ENCODE assay signal across 32 cellular contexts in genomic region chr6:52027699-52028098, GRCh38. TPM values are rescaled to one million over a fixed set of nuclear protein-coding genes. Genes with fewer than 3 reads are reported as not detected.
"Had no signal": no experiment of that assay in that cellular context is flagged by ENCODE, and none has a peak within 500 bp of the region (broad histone marks: within the 10 kb centered on the region; RNA-seq: fewer than 3 reads in every experiment).

No MANE protein-coding gene starts in this region.

- H3K36me3 Mint-ChIP-seq: activated naive CD8-positive, alpha-beta T cell had no signal

- H3K27me3 Mint-ChIP-seq: dendritic cell treated with granulocyte-macrophage colony-stimulating factor and Interleukin-4, amounts not matched to agents 40 ng/mL and 50 ng/mL, for 4 days had no signal

- H3K4me1 Mint-ChIP-seq: activated CD4-positive, alpha-beta T cell treated with anti-CD3 and anti-CD28 coated beads for 36 hours; activated T-helper 17 cell treated with anti-CD3 and anti-CD28 coated beads, Interleukin-2, amount 50 U/mL, for 72 hours; central memory CD8-positive, alpha-beta T cell; endodermal cell; T-helper 17 cell had no signal

- ATAC-seq: activated CD4-positive, alpha-beta T cell treated with anti-CD3 and anti-CD28 coated beads for 36 hours; activated CD8-positive, alpha-beta T cell treated with anti-CD3 and anti-CD28 coated beads for 36 hours; activated T-cell treated with anti-CD3 and anti-CD28 coated beads, Interleukin-2, amount 50 U/mL, for 4 hours; activated T-helper 17 cell treated with anti-CD3 and anti-CD28 coated beads, Interleukin-2, amount 50 U/mL, for 72 hours; esophagus mucosa; foreskin keratinocyte; gastrocnemius medialis; heart right ventricle; T-helper 17 cell had no signal

- H3K4me3 Mint-ChIP-seq: activated CD4-positive, alpha-beta T cell treated with anti-CD3 and anti-CD28 coated beads for 36 hours; activated CD8-positive, alpha-beta T cell treated with anti-CD3 and anti-CD28 coated beads for 36 hours; activated naive CD8-positive, alpha-beta T cell; activated T-cell treated with anti-CD3 and anti-CD28 coated beads, Interleukin-2, amount 50 U/mL, for 4 hours; activated T-helper 17 cell treated with anti-CD3 and anti-CD28 coated beads, Interleukin-2, amount 50 U/mL, for 72 hours; central memory CD8-positive, alpha-beta T cell; dendritic cell treated with granulocyte-macrophage colony-stimulating factor and Interleukin-4, amounts not matched to agents 40 ng/mL and 50 ng/mL, for 4 days; endodermal cell; T-helper 17 cell; T-helper 2 cell treated with Interferon-gamma antibody and Interleukin-4, amounts not matched to agents 5 μg/mL and 100 μg/mL, for 36 hours had no signal

- H3K9me3 Mint-ChIP-seq: central memory CD8-positive, alpha-beta T cell; dendritic cell treated with granulocyte-macrophage colony-stimulating factor and Interleukin-4, amounts not matched to agents 40 ng/mL and 50 ng/mL, for 4 days had no signal

- DNase-seq: activated CD4-positive, alpha-beta T cell treated with anti-CD3 and anti-CD28 coated beads for 36 hours; activated CD4-positive, alpha-beta T cell treated with anti-CD3 and anti-CD28 coated beads, Interleukin-2, amount 50 U/mL, for 1 hour; activated CD4-positive, alpha-beta T cell treated with anti-CD3 and anti-CD28 coated beads, Interleukin-2, amount 50 U/mL, for 48 hours; activated CD4-positive, CD25-positive, alpha-beta regulatory T cell; activated CD4-positive, CD25-positive, alpha-beta regulatory T cell treated with anti-CD3 and anti-CD28 coated beads, Interleukin-2, amount 50 U/mL, for 72 hours; activated CD8-positive, alpha-beta memory T cell treated with anti-CD3 and anti-CD28 coated beads for 24 hours; activated CD8-positive, alpha-beta T cell treated with anti-CD3 and anti-CD28 coated beads for 36 hours; activated effector memory CD4-positive, alpha-beta T cell treated with Interleukin-2 at 50 U/mL for 16 hours; activated gamma-delta T cell treated with Interleukin-2 at 50 U/mL for 16 hours; activated naive CD4-positive, alpha-beta T cell treated with anti-CD3 and anti-CD28 coated beads, Interleukin-2, amount 50 U/mL, for 16 hours; activated naive CD4-positive, alpha-beta T cell treated with Interleukin-2 at 50 U/mL for 16 hours; activated T-cell treated with anti-CD3 and anti-CD28 coated beads, Interleukin-2, amount 50 U/mL, for 4 hours; amniotic stem cell; anterior cingulate cortex; brain microvascular endothelial cell; dorsolateral prefrontal cortex; effector memory CD4-positive, alpha-beta T cell; endodermal cell; foreskin keratinocyte; gastrocnemius medialis; heart right ventricle; hippocampal formation; T-helper 1 cell; T-helper 17 cell; T1000 had no signal

- H3K27ac Mint-ChIP-seq: activated CD4-positive, alpha-beta T cell treated with anti-CD3 and anti-CD28 coated beads for 36 hours; activated CD8-positive, alpha-beta T cell treated with anti-CD3 and anti-CD28 coated beads for 36 hours; activated naive CD8-positive, alpha-beta T cell; activated T-helper 17 cell treated with anti-CD3 and anti-CD28 coated beads, Interleukin-2, amount 50 U/mL, for 72 hours; dendritic cell treated with granulocyte-macrophage colony-stimulating factor and Interleukin-4, amounts not matched to agents 40 ng/mL and 50 ng/mL, for 4 days; endodermal cell; T-helper 17 cell; T-helper 2 cell treated with Interferon-gamma antibody and Interleukin-4, amounts not matched to agents 5 μg/mL and 100 μg/mL, for 36 hours had no signal

RNA-seq across cellular contexts. Expression of gene PKHD1, which starts 59.7 kb away (rescaled TPM):
- total RNA-seq: activated CD8-positive, alpha-beta T cell treated with anti-CD3 and anti-CD28 coated beads for 36 hours; activated T-cell treated with anti-CD3 and anti-CD28 coated beads, Interleukin-2, amount 50 U/mL, for 4 hours; bronchial epithelial cell; foreskin keratinocyte had no signal
